Comparison of ENCODE assay signal across 8 cellular contexts in genomic region chr14:73026845-73027542, GRCh38. TPM values are rescaled to one million over a fixed set of nuclear protein-coding genes. Genes with fewer than 3 reads are reported as not detected.
DNase-seq lines count a peak whose midpoint lies in the region; ATAC-seq, FAIRE-seq and TF ChIP-seq lines count a peak whose summit lies in the region.

TSS of gene ZFYVE1 (minus strand) at chr14:73027106. CDS start at chr14:73024508, 2,598 bp downstream.

- H3K4me3 ChIP-seq in heart right ventricle: peak within 1 kb of the TSS; percentile 34 to 89 (median 76)
- peak within 1 kb of the TSS; percentile 87 to 92 (median 88) for H3K4me3 ChIP-seq in upper lobe of left lung

- intact Hi-C loops in heart right ventricle (cut with DNase I): loop anchor here in 3 of 10 donors (1.0 to 2.0 kb wide), 2 partner anchors 31 to 32 kb away; partner anchors contain the start of gene RBM25 (in 3 of the 3)
- intact Hi-C loops in posterior cingulate gyrus (cut with DNase I): loop anchor here (1.0 kb wide), 1 partner anchor 31 kb away; the partner anchor contains the start of gene RBM25

- no peaks in the 10 kb centered on the region for H3K27me3 ChIP-seq in heart right ventricle
- H3K27me3 ChIP-seq in upper lobe of left lung: no peaks in the 10 kb centered on the region

- H3K9me3 ChIP-seq in heart right ventricle (no peaks in the 10 kb centered on the region), upper lobe of left lung (no peaks in the 10 kb centered on the region)

- TF ChIP-seq CTCF in heart right ventricle (IDR thresholded peaks at IDR 0.05): peak in 1 of 9 donors; percentile 10
- TF ChIP-seq CTCF in upper lobe of left lung (IDR thresholded peaks at IDR 0.05): peak in 1 of 6 experiments; percentile 4

- peak in 1 of 4 donors; percentile 3 for TF ChIP-seq EP300 in upper lobe of left lung (IDR thresholded peaks at IDR 0.05)

- H3K27ac ChIP-seq in heart right ventricle (peak within 1 kb of the TSS; percentile 38 to 88 (median 83)), upper lobe of left lung (peak within 1 kb of the TSS; percentile 82 to 97 (median 88))

- peak; percentile 71; the same call in 1 of the 2 replicates for TF ChIP-seq POLR2A in GM12892 (IDR thresholded peaks at IDR 0.05; ENCODE audit: low read depth, low read length)
- TF ChIP-seq POLR2A in upper lobe of left lung (IDR thresholded peaks at IDR 0.05): peak in 3 of 4 donors; percentile 55 to 89 (median 81)

- peaks cover 4 to 40% (median 27%) of the 10 kb centered on the region in 9 donors for H3K4me1 ChIP-seq in heart right ventricle
- H3K4me1 ChIP-seq in upper lobe of left lung: peaks cover 9 to 27% (median 18%) of the 10 kb centered on the region in 4 donors

- peak; percentile 97 for ATAC-seq in HG02852 (IDR thresholded peaks at IDR 0.05; ENCODE audit: unreplicated experiment)
- ATAC-seq in heart right ventricle: peak; percentile 99 to 100 (median 100)
- ATAC-seq in upper lobe of left lung (ENCODE audit: low FRiP score in 2 of 2): peak; percentile 100

- H3K36me3 ChIP-seq in heart right ventricle (peaks cover 0 to 25% (median 14%) of the 10 kb centered on the region in 9 donors), upper lobe of left lung (peaks cover 0 to 16% (median 12%) of the 10 kb centered on the region in 4 donors)

- WGBS in heart right ventricle, 2 donors: 1% methylated on average over 31 to 41 of the region's 42 CpGs
- WGBS in upper lobe of left lung, 2 donors: 2% methylated on average over 20 to 42 of the region's 42 CpGs

- peak; percentile 92 for DNase-seq in GM12892 (ENCODE audit: insufficient read length)
- DNase-seq in NCI-H146 (lab: John Stamatoyannopoulos, UW): peak; percentile 94
- DNase-seq in T-helper 1 cell: peak; percentile 78 to 96 (median 85)
- peak; percentile 97 for DNase-seq in amniotic stem cell (lab: John Stamatoyannopoulos, UW)
- peak; percentile 95 to 97 for DNase-seq in heart right ventricle
- peak; percentile 96 to 100 (median 98) for DNase-seq in posterior cingulate gyrus
- DNase-seq in upper lobe of left lung: peak; percentile 92 to 99

- FAIRE-seq in GM12892 (lab: Jason Lieb, UNC): peak; percentile 99

RNA-seq across cellular contexts. Expression of gene ZFYVE1, which starts in this region (rescaled TPM):
- polyA plus RNA-seq in GM12892 (2012; ENCODE audit: missing spikeins): 6.5 TPM
- 10 to 100 TPM; 10.8 to 19.5 (median 14.5) TPM for total RNA-seq in heart right ventricle
- 1 to 10 TPM; 4.9 to 5.2 TPM for polyA plus RNA-seq in heart right ventricle
- 10 to 100 TPM; 13.4 to 24.1 (median 22.0) TPM for total RNA-seq in upper lobe of left lung

Comparison
In these comparisons a context has a peak if more than half of its experiments do, and no peak if none do; other contexts are left out.
1. Peak in every context shown above with its lines: DNase-seq, ATAC-seq, H3K4me3 ChIP-seq and H3K27ac ChIP-seq.